21 cellular contexts compared by ENCODE assay signal in genomic region chr1:26468911-26469310, GRCh38. TPM values are rescaled to one million over a fixed set of nuclear protein-coding genes. Genes with fewer than 3 reads are reported as not detected.
DNase-seq lines count a peak whose midpoint lies in the region; ATAC-seq, FAIRE-seq and TF ChIP-seq lines count a peak whose summit lies in the region.
"Had no signal": no experiment of that assay in that cellular context is flagged by ENCODE, and none has a peak within 500 bp of the region (broad histone marks: within the 10 kb centered on the region; RNA-seq: fewer than 3 reads in every experiment).

No MANE protein-coding gene starts in this region.

- H3K27me3 ChIP-seq in heart right ventricle, result no peaks in the 10 kb centered on the region
- no peaks in the 10 kb centered on the region for H3K27me3 ChIP-seq in right atrium auricular region
- H3K27me3 ChIP-seq in adrenal gland, result no peaks in the 10 kb centered on the region
- no peaks in the 10 kb centered on the region for H3K27me3 ChIP-seq in keratinocyte (ENCODE audit: control insufficient read depth, extremely low read depth, insufficient read depth, low read length)
- no peaks in the 10 kb centered on the region for H3K27me3 ChIP-seq in testis
- H3K27me3 ChIP-seq: BE2C had no signal

- no peaks in the 10 kb centered on the region for H3K9me3 ChIP-seq in heart right ventricle
- H3K9me3 ChIP-seq in right atrium auricular region, result no peaks in the 10 kb centered on the region
- H3K9me3 ChIP-seq in adrenal gland (replicated peaks in 1 of 3), result no peaks in the 10 kb centered on the region
- no peaks in the 10 kb centered on the region for H3K9me3 ChIP-seq in keratinocyte (ENCODE audit: control insufficient read depth, low read depth, low read length)
- no peaks in the 10 kb centered on the region for H3K9me3 ChIP-seq in testis
- H3K9me3 ChIP-seq: BE2C had no signal

- FAIRE-seq in keratinocyte (lab: Jason Lieb, UNC) (peak; percentile 76), frontal cortex (lab: Jason Lieb, UNC) (no peak)
- FAIRE-seq: GM12892, GM19239 had no signal

- WGBS in heart right ventricle, 2 donors, result 64 to 68% methylated on average over 10 of the region's 10 CpGs
- WGBS in adrenal gland, 4 donors, result 38 to 73% (median 44%) methylated on average over 3 to 10 of the region's 10 CpGs
- WGBS in testis, 2 donors, result 53 to 78% methylated on average over 9 to 10 of the region's 10 CpGs

- H3K27ac ChIP-seq in heart right ventricle (peak overlapping the region in 1 of 10 donors; percentile 41), right atrium auricular region (no peak overlapping the region), adrenal gland (peak overlapping the region in 4 of 5 donors; percentile 17 to 70 (median 59)), keratinocyte (ENCODE audit: control insufficient read depth, insufficient read depth, low read length) (no peak overlapping the region), testis (no peak overlapping the region)

- no peak for ATAC-seq in heart right ventricle
- ATAC-seq in HG03280 (IDR thresholded peaks at IDR 0.05; ENCODE audit: unreplicated experiment), result no peak
- ATAC-seq: sciatic nerve had no signal

- peaks cover 3% of the 10 kb centered on the region for H3K9me1 ChIP-seq in keratinocyte (ENCODE audit: control insufficient read depth, extremely low read depth, insufficient read depth, low read length)

- peaks cover 9% of the 10 kb centered on the region for H3K79me2 ChIP-seq in keratinocyte (ENCODE audit: control insufficient read depth, insufficient read depth, low read length)

- DNase-seq in heart right ventricle (peak; percentile 17 to 21), right atrium auricular region (ENCODE audit: low spot score) (no peak), adrenal gland (peak; percentile 79 to 96 (median 92)), keratinocyte (ENCODE audit: low read depth, low spot score) (peak; percentile 9), testis (peak; percentile 34), GDM1 (lab: John Stamatoyannopoulos, UW) (no peak), frontal cortex (ENCODE audit: low spot score in 2 of 2) (no peak)
- DNase-seq: activated naive CD8-positive, alpha-beta T cell treated with anti-CD3 and anti-CD28 coated beads, Interleukin-2, amount 10 ng/mL, durations not matched to agents 7 days and 5 days; BE2C; foreskin fibroblast; kidney glomerular epithelial cell; NCI-H526; SHP77 had no signal

- no peak overlapping the region for H3K9ac ChIP-seq in keratinocyte (ENCODE audit: control insufficient read depth, extremely low read depth, insufficient read depth, low read length)

- peaks cover 0 to 69% (median 49%) of the 10 kb centered on the region in 9 donors for H3K36me3 ChIP-seq in heart right ventricle
- H3K36me3 ChIP-seq in right atrium auricular region, result peaks cover 33% of the 10 kb centered on the region
- peaks cover 0 to 46% of the 10 kb centered on the region in 2 donors for H3K36me3 ChIP-seq in adrenal gland (replicated peaks in 1 of 2)
- peaks cover 27% of the 10 kb centered on the region in 2 experiments for H3K36me3 ChIP-seq in keratinocyte (ENCODE audit: control insufficient read depth in 2 of 2, extremely low read depth in 1 of 2, insufficient read depth in 2 of 2, low read length in 2 of 2)
- H3K36me3 ChIP-seq in testis (ENCODE audit: low read depth, missing control alignments), result no peaks in the 10 kb centered on the region

- H4K20me1 ChIP-seq in keratinocyte (ENCODE audit: control insufficient read depth, extremely low read depth, insufficient read depth, low read length), result peaks cover 15% of the 10 kb centered on the region

- dilution Hi-C loops in keratinocyte (cut with MboI; ENCODE audit: extremely low pct_ligation_motif_present, low sequenced_read_pairs), result no loop called here

- no peak overlapping the region for H3K4me3 ChIP-seq in heart right ventricle
- H3K4me3 ChIP-seq in right atrium auricular region, result no peak overlapping the region
- no peak overlapping the region for H3K4me3 ChIP-seq in adrenal gland
- no peak overlapping the region for H3K4me3 ChIP-seq in keratinocyte (ENCODE audit: control insufficient read depth in 2 of 3, extremely low read depth in 1 of 3, insufficient read depth in 2 of 3, low read depth in 1 of 3, low read length in 3 of 3)
- no peak overlapping the region for H3K4me3 ChIP-seq in testis

- TF ChIP-seq POLR2A in adrenal gland (IDR thresholded peaks at IDR 0.05), result peak in 1 of 2 donors; percentile 39
- TF ChIP-seq POLR2A in testis (IDR thresholded peaks at IDR 0.05), result no peak

- intact Hi-C loops in heart right ventricle (cut with DNase I) (no loop called here), adrenal gland (cut with DNase I) (no loop called here), testis (cut with DNase I; ENCODE audit: low total_unique reads) (no loop called here)

- no peak overlapping the region for H2AFZ ChIP-seq in keratinocyte (ENCODE audit: control insufficient read depth, low read length)

- H3K4me1 ChIP-seq in heart right ventricle (peaks cover 1 to 42% (median 28%) of the 10 kb centered on the region in 9 donors), right atrium auricular region (peaks cover 0 to 26% of the 10 kb centered on the region in 2 donors), adrenal gland (replicated peaks in 1 of 2) (peaks cover 16 to 42% of the 10 kb centered on the region in 2 donors), keratinocyte (ENCODE audit: control insufficient read depth, extremely low read depth, insufficient read depth, low read length) (peaks cover 43% of the 10 kb centered on the region), testis (peaks cover 11% of the 10 kb centered on the region)
- H3K4me1 ChIP-seq: BE2C had no signal

- TF ChIP-seq CTCF in heart right ventricle (IDR thresholded peaks at IDR 0.05) (no peak), right atrium auricular region (IDR thresholded peaks at IDR 0.05) (no peak), adrenal gland (IDR thresholded peaks at IDR 0.05) (no peak), keratinocyte (optimal IDR thresholded peaks at IDR 0.05 in 1 of 3, IDR thresholded peaks at IDR 0.05 in 1 of 3, conservative IDR thresholded peaks at IDR 0.05 in 1 of 3; ENCODE audit: extremely low read depth in 1 of 3, insufficient read depth in 2 of 3, low read length in 3 of 3) (no peak), testis (IDR thresholded peaks at IDR 0.05) (no peak)

- peak overlapping the region; percentile 1 for H3K4me2 ChIP-seq in keratinocyte (ENCODE audit: control insufficient read depth, extremely low read depth, insufficient read depth, low read depth, low read length)

RNA-seq across cellular contexts. Expression of gene HMGN2, which starts 3.3 kb away (rescaled TPM):
- 100 to 1,000 TPM; 104 to 221 (median 212) TPM for total RNA-seq in heart right ventricle
- 100 to 1,000 TPM; 133 to 199 TPM for polyA plus RNA-seq in heart right ventricle
- total RNA-seq in right atrium auricular region, result 100 to 1,000 TPM in 1 of 2 donors, 10 to 100 TPM in 1; 76.9 to 142 TPM
- total RNA-seq in adrenal gland, result 100 to 1,000 TPM; 118 to 390 (median 289) TPM
- 100 to 1,000 TPM; 313 to 415 (median 404) TPM for polyA plus RNA-seq in adrenal gland
- 38.5 to 222 TPM (median 130 TPM) in 3 replicates for polyA plus RNA-seq in keratinocyte
- polyA plus RNA-seq in keratinocyte (2011; ENCODE audit: low read depth), result 28.8 TPM
- 90.7 and 132 TPM in 2 replicates for polyA plus RNA-seq in keratinocyte (2011; cell fraction: cytosol; rRNA removed)
- polyA plus RNA-seq in keratinocyte (2011; cell fraction: nucleus; rRNA removed), result 47.0 and 59.5 TPM in 2 replicates
- 113 and 220 TPM in 2 replicates for polyA plus RNA-seq in keratinocyte (2012; ENCODE audit: low replicate concordance)
- polyA minus RNA-seq in keratinocyte, result 12.7 to 64.4 TPM (median 19.5 TPM) in 3 replicates
- 25.9 TPM for polyA minus RNA-seq in keratinocyte (2011; cell fraction: cytosol; rRNA and poly(A)+ RNA removed)
- 5.9 and 12.9 TPM in 2 replicates for polyA minus RNA-seq in keratinocyte (2011; cell fraction: nucleus; rRNA and poly(A)+ RNA removed)
- total RNA-seq in testis, result 100 to 1,000 TPM; 244 to 285 TPM
- 392 TPM for polyA plus RNA-seq in testis (ENCODE audit: insufficient read depth, low read depth, low replicate concordance)
- total RNA-seq in frontal cortex, result 240 TPM

RNA-seq across cellular contexts. Expression of gene DHDDS, which starts 36.8 kb away (rescaled TPM):
- total RNA-seq in heart right ventricle (10 to 100 TPM; 23.0 to 45.8 (median 32.5) TPM), right atrium auricular region (10 to 100 TPM; 24.2 to 33.3 TPM), adrenal gland (10 to 100 TPM; 33.2 to 64.9 (median 43.7) TPM), testis (10 to 100 TPM; 54.8 to 60.7 TPM), frontal cortex (22.0 TPM)
- polyA plus RNA-seq in heart right ventricle (10 to 100 TPM; 22.1 to 29.2 TPM), adrenal gland (10 to 100 TPM; 24.0 to 77.2 (median 31.5) TPM), keratinocyte (39.5 to 56.5 TPM (median 41.2 TPM) in 3 replicates), testis (ENCODE audit: insufficient read depth, low read depth, low replicate concordance) (31.5 TPM)
- 37.9 TPM for polyA plus RNA-seq in keratinocyte (2011; ENCODE audit: low read depth)
- 31.3 and 36.1 TPM in 2 replicates for polyA plus RNA-seq in keratinocyte (2011; cell fraction: cytosol; rRNA removed)
- polyA plus RNA-seq in keratinocyte (2011; cell fraction: nucleus; rRNA removed), result 74.9 and 81.9 TPM in 2 replicates
- 28.7 and 41.6 TPM in 2 replicates for polyA plus RNA-seq in keratinocyte (2012; ENCODE audit: low replicate concordance)
- polyA minus RNA-seq in keratinocyte, result 33.5 to 46.8 TPM (median 39.8 TPM) in 3 replicates
- 33.0 TPM for polyA minus RNA-seq in keratinocyte (2011; cell fraction: cytosol; rRNA and poly(A)+ RNA removed)
- polyA minus RNA-seq in keratinocyte (2011; cell fraction: nucleus; rRNA and poly(A)+ RNA removed), result 27.5 and 48.2 TPM in 2 replicates

RNA-seq across cellular contexts. Expression of gene LIN28A, which starts 58.3 kb away (rescaled TPM):
- total RNA-seq in heart right ventricle (under 1 TPM in 1 of 10 donors, not detected in 9; 0.15 TPM), right atrium auricular region (not detected), adrenal gland (1 to 10 TPM in 1 of 8 donors, under 1 TPM in 2, not detected in 5; 0.23 to 1.2 (median 0.72) TPM), testis (1 to 10 TPM; 1.5 to 3.9 TPM), frontal cortex (not detected)
- polyA plus RNA-seq in heart right ventricle (not detected), adrenal gland (not detected), keratinocyte (0.03 TPM in 1 of 3 replicates, not detected in the others), testis (ENCODE audit: insufficient read depth, low read depth, low replicate concordance) (3.6 TPM)
- polyA plus RNA-seq in keratinocyte (2011; ENCODE audit: low read depth), result not detected
- polyA plus RNA-seq in keratinocyte (2011; cell fraction: cytosol; rRNA removed), result not detected in 2 replicates
- polyA plus RNA-seq in keratinocyte (2011; cell fraction: nucleus; rRNA removed), result not detected in 2 replicates
- not detected in 2 replicates for polyA plus RNA-seq in keratinocyte (2012; ENCODE audit: low replicate concordance)
- 0.16 to 0.22 TPM in 2 of 3 replicates, not detected in the other for polyA minus RNA-seq in keratinocyte
- not detected for polyA minus RNA-seq in keratinocyte (2011; cell fraction: cytosol; rRNA and poly(A)+ RNA removed)
- not detected in 2 replicates for polyA minus RNA-seq in keratinocyte (2011; cell fraction: nucleus; rRNA and poly(A)+ RNA removed)
- total RNA-seq: activated CD8-positive, alpha-beta memory T cell treated with anti-CD3 and anti-CD28 coated beads for 36 hours; activated naive CD8-positive, alpha-beta T cell treated with anti-CD3 and anti-CD28 coated beads, Interleukin-2, amount 10 ng/mL, durations not matched to agents 7 days and 5 days; Daoy; dermis microvascular lymphatic vessel endothelial cell; myocyte; sciatic nerve had no signal

Comparison
In these comparisons a context has a peak if more than half of its experiments do, and no peak if none do; other contexts are left out.
1. DNase-seq: peak in heart right ventricle (2 of 2), adrenal gland (7 of 7), keratinocyte (single experiment) and testis (single experiment); none in right atrium auricular region (single experiment), GDM1 (single experiment) and frontal cortex (0 of 2).
2. H3K27ac ChIP-seq: peak in adrenal gland (4 of 5); none in right atrium auricular region (0 of 2), keratinocyte (single experiment) and testis (0 of 2).